1 cellular context compared by ENCODE assay signal in the genomic region with DNA sequence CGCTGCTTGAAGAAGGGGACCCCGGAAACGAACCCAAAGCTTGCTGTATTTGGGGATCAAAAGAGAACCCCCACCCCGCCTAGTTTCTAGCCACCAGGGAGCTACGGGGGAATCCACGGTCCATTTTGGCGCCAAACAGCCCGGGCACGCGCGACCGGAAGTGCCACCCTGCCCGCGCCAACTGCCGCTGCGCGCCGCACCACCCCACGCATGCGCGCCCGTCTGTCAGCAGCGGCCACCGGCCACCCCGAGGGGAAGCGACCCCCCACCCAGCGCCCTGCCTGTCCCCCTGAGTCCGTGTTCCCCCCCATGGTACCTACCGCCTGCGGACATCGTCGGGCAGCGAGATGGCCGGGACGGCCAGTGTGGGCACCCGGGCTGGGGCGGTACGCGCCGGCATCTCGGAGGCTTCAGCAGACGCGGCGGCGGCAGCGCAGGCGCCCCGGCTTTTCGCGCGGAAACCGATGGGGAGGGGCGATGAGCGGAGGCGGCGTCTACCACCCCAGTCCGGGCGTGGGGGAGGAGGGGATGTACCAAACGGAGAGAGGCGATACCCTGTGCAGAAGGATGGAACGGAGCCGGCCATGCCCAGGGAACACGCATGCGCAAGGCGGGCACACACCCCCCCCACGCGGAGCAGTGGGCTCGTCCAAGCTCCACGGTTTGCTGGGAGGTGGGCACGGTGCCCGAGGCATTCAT.
TF ChIP-seq lines count a peak whose summit lies in the region.

A gene (minus strand): TSS at position 454 of the 699 bp plus-strand sequence. CDS start 54 bp downstream, at position 400.

TF ChIP-seq in K562, 482 proteins besides CTCF, POLR2A, EP300 and RAD21 (continued from another document and continues in another):
- TF ChIP-seq, protein P1, sequence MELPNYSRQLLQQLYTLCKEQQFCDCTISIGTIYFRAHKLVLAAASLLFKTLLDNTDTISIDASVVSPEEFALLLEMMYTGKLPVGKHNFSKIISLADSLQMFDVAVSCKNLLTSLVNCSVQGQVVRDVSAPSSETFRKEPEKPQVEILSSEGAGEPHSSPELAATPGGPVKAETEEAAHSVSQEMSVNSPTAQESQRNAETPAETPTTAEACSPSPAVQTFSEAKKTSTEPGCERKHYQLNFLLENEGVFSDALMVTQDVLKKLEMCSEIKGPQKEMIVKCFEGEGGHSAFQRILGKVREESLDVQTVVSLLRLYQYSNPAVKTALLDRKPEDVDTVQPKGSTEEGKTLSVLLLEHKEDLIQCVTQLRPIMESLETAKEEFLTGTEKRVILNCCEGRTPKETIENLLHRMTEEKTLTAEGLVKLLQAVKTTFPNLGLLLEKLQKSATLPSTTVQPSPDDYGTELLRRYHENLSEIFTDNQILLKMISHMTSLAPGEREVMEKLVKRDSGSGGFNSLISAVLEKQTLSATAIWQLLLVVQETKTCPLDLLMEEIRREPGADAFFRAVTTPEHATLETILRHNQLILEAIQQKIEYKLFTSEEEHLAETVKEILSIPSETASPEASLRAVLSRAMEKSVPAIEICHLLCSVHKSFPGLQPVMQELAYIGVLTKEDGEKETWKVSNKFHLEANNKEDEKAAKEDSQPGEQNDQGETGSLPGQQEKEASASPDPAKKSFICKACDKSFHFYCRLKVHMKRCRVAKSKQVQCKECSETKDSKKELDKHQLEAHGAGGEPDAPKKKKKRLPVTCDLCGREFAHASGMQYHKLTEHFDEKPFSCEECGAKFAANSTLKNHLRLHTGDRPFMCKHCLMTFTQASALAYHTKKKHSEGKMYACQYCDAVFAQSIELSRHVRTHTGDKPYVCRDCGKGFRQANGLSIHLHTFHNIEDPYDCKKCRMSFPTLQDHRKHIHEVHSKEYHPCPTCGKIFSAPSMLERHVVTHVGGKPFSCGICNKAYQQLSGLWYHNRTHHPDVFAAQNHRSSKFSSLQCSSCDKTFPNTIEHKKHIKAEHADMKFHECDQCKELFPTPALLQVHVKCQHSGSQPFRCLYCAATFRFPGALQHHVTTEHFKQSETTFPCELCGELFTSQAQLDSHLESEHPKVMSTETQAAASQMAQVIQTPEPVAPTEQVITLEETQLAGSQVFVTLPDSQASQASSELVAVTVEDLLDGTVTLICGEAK (IDR thresholded peaks at IDR 0.05): peak; percentile 76
- TF ChIP-seq, protein P1 (CRISPR knock-in tag; IDR thresholded peaks at IDR 0.05): no peak
- TF ChIP-seq RB1 (IDR thresholded peaks at IDR 0.05; ENCODE audit: low read depth): peak; percentile 86
- no peak for TF ChIP-seq FOXP1 (CRISPR knock-in tag; IDR thresholded peaks at IDR 0.05)
- no peak; the same call in 1 of the 2 replicates for TF ChIP-seq POLR2AphosphoS2 (IDR thresholded peaks at IDR 0.05; ENCODE audit: low read length)
- no peak for TF ChIP-seq STAT5A (IDR thresholded peaks at IDR 0.05; ENCODE audit: borderline replicate concordance, low read length)
- 0 out of 2 replicates have a peak, but pooled peaks have one; percentile 20 for TF ChIP-seq ZFPM2 (CRISPR knock-in tag; IDR thresholded peaks at IDR 0.05)
- peak; percentile 56 for TF ChIP-seq ZNF384 (IDR thresholded peaks at IDR 0.05; ENCODE audit: low read depth, low read length)
- no peak for TF ChIP-seq ZNF347 (CRISPR knock-in tag; IDR thresholded peaks at IDR 0.05; ENCODE audit: low read depth)
- TF ChIP-seq ZNF408 (CRISPR knock-in tag; IDR thresholded peaks at IDR 0.05; ENCODE audit: low read depth): no peak
- no peak for TF ChIP-seq NFYB (IDR thresholded peaks at IDR 0.05; ENCODE audit: extremely low read depth, insufficient read length)
- TF ChIP-seq RBM14 (IDR thresholded peaks at IDR 0.05; ENCODE audit: borderline replicate concordance, insufficient read depth, low read depth, low read length): no peak
- peak; percentile 96 for TF ChIP-seq E2F3 (CRISPR knock-in tag; IDR thresholded peaks at IDR 0.05)
- TF ChIP-seq CC2D1A (IDR thresholded peaks at IDR 0.05): no peak
- no peak for TF ChIP-seq EHMT2 (IDR thresholded peaks at IDR 0.05)
- no peak; the same call in 1 of the 2 replicates for TF ChIP-seq ARID1B (IDR thresholded peaks at IDR 0.05)
- TF ChIP-seq, protein P2, sequence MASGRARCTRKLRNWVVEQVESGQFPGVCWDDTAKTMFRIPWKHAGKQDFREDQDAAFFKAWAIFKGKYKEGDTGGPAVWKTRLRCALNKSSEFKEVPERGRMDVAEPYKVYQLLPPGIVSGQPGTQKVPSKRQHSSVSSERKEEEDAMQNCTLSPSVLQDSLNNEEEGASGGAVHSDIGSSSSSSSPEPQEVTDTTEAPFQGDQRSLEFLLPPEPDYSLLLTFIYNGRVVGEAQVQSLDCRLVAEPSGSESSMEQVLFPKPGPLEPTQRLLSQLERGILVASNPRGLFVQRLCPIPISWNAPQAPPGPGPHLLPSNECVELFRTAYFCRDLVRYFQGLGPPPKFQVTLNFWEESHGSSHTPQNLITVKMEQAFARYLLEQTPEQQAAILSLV (tag; IDR thresholded peaks at IDR 0.05): no peak
- TF ChIP-seq ZBTB17 (CRISPR knock-in tag; IDR thresholded peaks at IDR 0.05): no peak
- TF ChIP-seq BRD9 (IDR thresholded peaks at IDR 0.05; ENCODE audit: low read depth, partially characterized antibody): no peak
- TF ChIP-seq ZNF354B (CRISPR knock-in tag; IDR thresholded peaks at IDR 0.05): no peak
- peak; percentile 37; the same call in 1 of the 2 replicates for TF ChIP-seq GTF2F1 (IDR thresholded peaks at IDR 0.05; ENCODE audit: low read depth, low read length)
- TF ChIP-seq, protein P3, sequence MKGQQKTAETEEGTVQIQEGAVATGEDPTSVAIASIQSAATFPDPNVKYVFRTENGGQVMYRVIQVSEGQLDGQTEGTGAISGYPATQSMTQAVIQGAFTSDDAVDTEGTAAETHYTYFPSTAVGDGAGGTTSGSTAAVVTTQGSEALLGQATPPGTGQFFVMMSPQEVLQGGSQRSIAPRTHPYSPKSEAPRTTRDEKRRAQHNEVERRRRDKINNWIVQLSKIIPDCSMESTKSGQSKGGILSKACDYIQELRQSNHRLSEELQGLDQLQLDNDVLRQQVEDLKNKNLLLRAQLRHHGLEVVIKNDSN (CRISPR knock-in tag; IDR thresholded peaks at IDR 0.05): no peak
- TF ChIP-seq KDM1A (IDR thresholded peaks at IDR 0.05): no peak
- peak; percentile 87; the same call in 1 of the 2 replicates for TF ChIP-seq NFIC (IDR thresholded peaks at IDR 0.05)
- peak; percentile 95 for TF ChIP-seq POLR2B (IDR thresholded peaks at IDR 0.05; ENCODE audit: low read depth, partially characterized antibody)
- TF ChIP-seq GATA2 (CRISPR knock-in tag; IDR thresholded peaks at IDR 0.05): no peak
- no peak for TF ChIP-seq ZNF766 (CRISPR knock-in tag; conservative IDR thresholded peaks at IDR 0.05)
- TF ChIP-seq HMGN3 (IDR thresholded peaks at IDR 0.05; ENCODE audit: borderline replicate concordance, extremely low read depth, insufficient read length, low read depth, low read length): peak; percentile 58
- peak; percentile 92 for TF ChIP-seq GABPA (tag; conservative IDR thresholded peaks at IDR 0.05; ENCODE audit: low read depth)
- TF ChIP-seq ELF1 (tag; IDR thresholded peaks at IDR 0.05): peak; percentile 88
- no peak for TF ChIP-seq ZNF253 (CRISPR knock-in tag; conservative IDR thresholded peaks at IDR 0.05)
- TF ChIP-seq, protein P4, sequence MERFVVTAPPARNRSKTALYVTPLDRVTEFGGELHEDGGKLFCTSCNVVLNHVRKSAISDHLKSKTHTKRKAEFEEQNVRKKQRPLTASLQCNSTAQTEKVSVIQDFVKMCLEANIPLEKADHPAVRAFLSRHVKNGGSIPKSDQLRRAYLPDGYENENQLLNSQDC (CRISPR knock-in tag; IDR thresholded peaks at IDR 0.05): peak; percentile 74; the same call in 1 of the 2 replicates
- TF ChIP-seq HNRNPH1 (optimal IDR thresholded peaks at IDR 0.05; ENCODE audit: low read depth, low read length): no peak
- TF ChIP-seq ZBED1 (IDR thresholded peaks at IDR 0.05): peak; percentile 84
- peak; percentile 55 for TF ChIP-seq FUS (optimal IDR thresholded peaks at IDR 0.05; ENCODE audit: low read depth, low read length)
- TF ChIP-seq MAFG (tag; conservative IDR thresholded peaks at IDR 0.05): no peak
- TF ChIP-seq, protein P5, sequence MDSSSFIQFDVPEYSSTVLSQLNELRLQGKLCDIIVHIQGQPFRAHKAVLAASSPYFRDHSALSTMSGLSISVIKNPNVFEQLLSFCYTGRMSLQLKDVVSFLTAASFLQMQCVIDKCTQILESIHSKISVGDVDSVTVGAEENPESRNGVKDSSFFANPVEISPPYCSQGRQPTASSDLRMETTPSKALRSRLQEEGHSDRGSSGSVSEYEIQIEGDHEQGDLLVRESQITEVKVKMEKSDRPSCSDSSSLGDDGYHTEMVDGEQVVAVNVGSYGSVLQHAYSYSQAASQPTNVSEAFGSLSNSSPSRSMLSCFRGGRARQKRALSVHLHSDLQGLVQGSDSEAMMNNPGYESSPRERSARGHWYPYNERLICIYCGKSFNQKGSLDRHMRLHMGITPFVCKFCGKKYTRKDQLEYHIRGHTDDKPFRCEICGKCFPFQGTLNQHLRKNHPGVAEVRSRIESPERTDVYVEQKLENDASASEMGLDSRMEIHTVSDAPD (CRISPR knock-in tag; IDR thresholded peaks at IDR 0.05): no peak
- TF ChIP-seq POLR2G (IDR thresholded peaks at IDR 0.05; ENCODE audit: low read depth, low read length): peak; percentile 99
- TF ChIP-seq ZNF431 (CRISPR knock-in tag; IDR thresholded peaks at IDR 0.05): no peak
- TF ChIP-seq FOXA3 (CRISPR knock-in tag; conservative IDR thresholded peaks at IDR 0.05 in 1 of 2, IDR thresholded peaks at IDR 0.05 in 1 of 2): no peak
- no peak for TF ChIP-seq ZNF561 (CRISPR knock-in tag; conservative IDR thresholded peaks at IDR 0.05)
- TF ChIP-seq, protein P6, sequence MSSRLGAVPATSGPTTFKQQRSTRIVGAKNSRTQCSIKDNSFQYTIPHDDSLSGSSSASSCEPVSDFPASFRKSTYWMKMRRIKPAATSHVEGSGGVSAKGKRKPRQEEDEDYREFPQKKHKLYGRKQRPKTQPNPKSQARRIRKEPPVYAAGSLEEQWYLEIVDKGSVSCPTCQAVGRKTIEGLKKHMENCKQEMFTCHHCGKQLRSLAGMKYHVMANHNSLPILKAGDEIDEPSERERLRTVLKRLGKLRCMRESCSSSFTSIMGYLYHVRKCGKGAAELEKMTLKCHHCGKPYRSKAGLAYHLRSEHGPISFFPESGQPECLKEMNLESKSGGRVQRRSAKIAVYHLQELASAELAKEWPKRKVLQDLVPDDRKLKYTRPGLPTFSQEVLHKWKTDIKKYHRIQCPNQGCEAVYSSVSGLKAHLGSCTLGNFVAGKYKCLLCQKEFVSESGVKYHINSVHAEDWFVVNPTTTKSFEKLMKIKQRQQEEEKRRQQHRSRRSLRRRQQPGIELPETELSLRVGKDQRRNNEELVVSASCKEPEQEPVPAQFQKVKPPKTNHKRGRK (tag; IDR thresholded peaks at IDR 0.05): no peak
- no peak for TF ChIP-seq CHD2 (IDR thresholded peaks at IDR 0.05; ENCODE audit: low read depth, low read length)
- TF ChIP-seq, protein P7, sequence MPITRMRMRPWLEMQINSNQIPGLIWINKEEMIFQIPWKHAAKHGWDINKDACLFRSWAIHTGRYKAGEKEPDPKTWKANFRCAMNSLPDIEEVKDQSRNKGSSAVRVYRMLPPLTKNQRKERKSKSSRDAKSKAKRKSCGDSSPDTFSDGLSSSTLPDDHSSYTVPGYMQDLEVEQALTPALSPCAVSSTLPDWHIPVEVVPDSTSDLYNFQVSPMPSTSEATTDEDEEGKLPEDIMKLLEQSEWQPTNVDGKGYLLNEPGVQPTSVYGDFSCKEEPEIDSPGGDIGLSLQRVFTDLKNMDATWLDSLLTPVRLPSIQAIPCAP (CRISPR knock-in tag; IDR thresholded peaks at IDR 0.05; ENCODE audit: borderline replicate concordance): no peak
- no peak for TF ChIP-seq DACH1 (IDR thresholded peaks at IDR 0.05; ENCODE audit: partially characterized antibody)
- TF ChIP-seq, protein P8, sequence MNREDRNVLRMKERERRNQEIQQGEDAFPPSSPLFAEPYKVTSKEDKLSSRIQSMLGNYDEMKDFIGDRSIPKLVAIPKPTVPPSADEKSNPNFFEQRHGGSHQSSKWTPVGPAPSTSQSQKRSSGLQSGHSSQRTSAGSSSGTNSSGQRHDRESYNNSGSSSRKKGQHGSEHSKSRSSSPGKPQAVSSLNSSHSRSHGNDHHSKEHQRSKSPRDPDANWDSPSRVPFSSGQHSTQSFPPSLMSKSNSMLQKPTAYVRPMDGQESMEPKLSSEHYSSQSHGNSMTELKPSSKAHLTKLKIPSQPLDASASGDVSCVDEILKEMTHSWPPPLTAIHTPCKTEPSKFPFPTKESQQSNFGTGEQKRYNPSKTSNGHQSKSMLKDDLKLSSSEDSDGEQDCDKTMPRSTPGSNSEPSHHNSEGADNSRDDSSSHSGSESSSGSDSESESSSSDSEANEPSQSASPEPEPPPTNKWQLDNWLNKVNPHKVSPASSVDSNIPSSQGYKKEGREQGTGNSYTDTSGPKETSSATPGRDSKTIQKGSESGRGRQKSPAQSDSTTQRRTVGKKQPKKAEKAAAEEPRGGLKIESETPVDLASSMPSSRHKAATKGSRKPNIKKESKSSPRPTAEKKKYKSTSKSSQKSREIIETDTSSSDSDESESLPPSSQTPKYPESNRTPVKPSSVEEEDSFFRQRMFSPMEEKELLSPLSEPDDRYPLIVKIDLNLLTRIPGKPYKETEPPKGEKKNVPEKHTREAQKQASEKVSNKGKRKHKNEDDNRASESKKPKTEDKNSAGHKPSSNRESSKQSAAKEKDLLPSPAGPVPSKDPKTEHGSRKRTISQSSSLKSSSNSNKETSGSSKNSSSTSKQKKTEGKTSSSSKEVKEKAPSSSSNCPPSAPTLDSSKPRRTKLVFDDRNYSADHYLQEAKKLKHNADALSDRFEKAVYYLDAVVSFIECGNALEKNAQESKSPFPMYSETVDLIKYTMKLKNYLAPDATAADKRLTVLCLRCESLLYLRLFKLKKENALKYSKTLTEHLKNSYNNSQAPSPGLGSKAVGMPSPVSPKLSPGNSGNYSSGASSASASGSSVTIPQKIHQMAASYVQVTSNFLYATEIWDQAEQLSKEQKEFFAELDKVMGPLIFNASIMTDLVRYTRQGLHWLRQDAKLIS (CRISPR knock-in tag; IDR thresholded peaks at IDR 0.05): peak; percentile 60
